ENCODE assay signal across 8 cellular contexts in the genomic region with DNA sequence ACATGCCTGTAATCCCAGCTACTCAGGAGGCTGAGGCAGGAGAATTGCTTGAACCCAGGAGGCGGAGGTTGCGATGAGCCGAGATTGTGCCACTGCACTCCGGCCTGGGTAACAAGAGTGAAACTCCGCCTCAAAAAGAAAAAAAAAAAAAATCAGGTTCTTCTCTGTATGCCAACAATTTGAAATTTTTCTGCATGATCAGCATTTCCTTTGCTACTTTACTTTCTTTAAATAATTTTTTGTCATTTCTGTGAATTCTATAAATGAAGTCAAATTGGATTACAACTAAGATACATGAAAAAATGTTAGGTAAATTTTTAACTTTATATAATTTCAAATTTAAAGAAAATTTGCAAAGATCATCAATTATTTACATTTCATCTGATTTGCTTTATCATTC.
"Had no signal": no experiment of that assay in that cellular context is flagged by ENCODE, and none has a peak within 500 bp of the region (broad histone marks: within the 10 kb centered on the region; RNA-seq: fewer than 3 reads in every experiment).

No MANE protein-coding gene starts in this region.

- FAIRE-seq: HTR-8/SVneo had no signal

- H3K36me3 ChIP-seq: HAP-1 had no signal

- H3K9me3 ChIP-seq: HAP-1 had no signal

- H3K27ac ChIP-seq: GM23248, KMS-11 had no signal

- H3K4me3 ChIP-seq: GM23248, HAP-1 had no signal

- H3K9ac ChIP-seq: GM23248, KMS-11 had no signal

- H3K4me2 ChIP-seq: KMS-11 had no signal

- DNase-seq: GM23248, H7, Karpas-422, KBM-7 had no signal

- H2AFZ ChIP-seq: GM23248 had no signal

- ATAC-seq: HCT116 had no signal
